In the genomic region with DNA sequence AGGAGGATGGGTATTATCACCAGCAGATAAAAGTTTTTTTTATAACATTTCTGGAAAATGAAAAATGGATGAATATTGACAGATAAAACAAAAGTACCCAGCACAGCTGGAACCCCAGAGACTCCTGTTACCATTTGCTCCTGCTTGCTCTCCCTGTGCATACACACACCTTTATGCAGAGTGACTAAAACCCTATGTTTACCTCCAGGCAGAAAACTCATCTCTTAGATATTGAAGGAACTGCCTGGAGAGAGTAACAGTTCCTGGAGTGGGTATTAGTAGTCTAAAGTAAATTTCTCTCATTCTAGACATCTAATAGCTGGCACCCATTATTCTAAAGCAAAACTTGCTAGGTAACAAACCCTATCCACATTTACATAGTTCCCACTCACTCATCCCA, we compare ENCODE assay signal across 23 cellular contexts.
"Had no signal": no experiment of that assay in that cellular context is flagged by ENCODE, and none has a peak within 500 bp of the region (broad histone marks: within the 10 kb centered on the region; RNA-seq: fewer than 3 reads in every experiment).

No MANE protein-coding gene starts in this region.

- ATAC-seq: left cardiac atrium; lower lobe of right lung; psoas muscle; right lobe of liver; stimulated activated memory B cell treated with anti-CD40 and anti-IgM and Interleukin-4, amounts not matched to agents 10 μg/mL and 1 μg/mL and 100 μg/mL, for 72 hours; upper lobe of right lung had no signal

- H3K27me3 ChIP-seq: dorsolateral prefrontal cortex, hepatocyte, neutrophil, right lobe of liver, tibial artery, upper lobe of right lung, vagina had no signal

- H3K4me3 ChIP-seq: dorsolateral prefrontal cortex, hepatocyte, left ventricle myocardium inferior, lower lobe of right lung, psoas muscle, right lobe of liver, tibial artery, upper lobe of right lung, vagina had no signal

- H3K4me3 Mint-ChIP-seq: naive B cell; stimulated activated memory B cell treated with anti-CD40 and anti-IgM and Interleukin-4, amounts not matched to agents 10 μg/mL and 1 μg/mL and 100 μg/mL, for 72 hours; stimulated activated naive CD8-positive, alpha-beta T cell treated with anti-CD3 and anti-CD28 coated beads, Interleukin-15, Interleukin-2, amounts not matched to agents 100 ng/mL and 50 ng/mL, for 24 hours had no signal

- H3K27ac Mint-ChIP-seq: naive B cell; stimulated activated memory B cell treated with anti-CD40 and anti-IgM and Interleukin-4, amounts not matched to agents 10 μg/mL and 1 μg/mL and 100 μg/mL, for 72 hours; stimulated activated naive CD8-positive, alpha-beta T cell treated with anti-CD3 and anti-CD28 coated beads, Interleukin-15, Interleukin-2, amounts not matched to agents 100 ng/mL and 50 ng/mL, for 24 hours had no signal

- H3K4me2 ChIP-seq: hepatocyte had no signal

- H3K79me2 ChIP-seq: hepatocyte had no signal

- H3K4me1 ChIP-seq: left ventricle myocardium inferior, lower lobe of right lung, psoas muscle, right lobe of liver, tibial artery, upper lobe of right lung, vagina had no signal

- H2AFZ ChIP-seq: hepatocyte had no signal

- H3K27me3 Mint-ChIP-seq: naive B cell; stimulated activated naive CD8-positive, alpha-beta T cell treated with anti-CD3 and anti-CD28 coated beads, Interleukin-15, Interleukin-2, amounts not matched to agents 100 ng/mL and 50 ng/mL, for 24 hours had no signal

- H3K27ac ChIP-seq: dorsolateral prefrontal cortex, hepatocyte, left ventricle myocardium inferior, lower lobe of right lung, neutrophil, psoas muscle, right lobe of liver, tibial artery, upper lobe of right lung, vagina had no signal

- H3K36me3 Mint-ChIP-seq: naive B cell; stimulated activated memory B cell treated with anti-CD40 and anti-IgM and Interleukin-4, amounts not matched to agents 10 μg/mL and 1 μg/mL and 100 μg/mL, for 72 hours had no signal

- DNase-seq: cortex of kidney; dorsolateral prefrontal cortex; effector CD8-positive, alpha-beta T cell; erythroblast; foreskin melanocyte; head of caudate nucleus; kidney; left cardiac atrium; left ventricle myocardium inferior; lower lobe of right lung; mesenchymal stem cell; naive B cell; psoas muscle; retina; right lobe of liver; stimulated activated CD4-positive, alpha-beta T cell treated with anti-CD3 and anti-CD28 coated beads, Interleukin-4, amount 100 ng/mL, for 24 hours; tibial artery; upper lobe of right lung had no signal

- H3K9me3 ChIP-seq: left ventricle myocardium inferior, lower lobe of right lung, neutrophil, psoas muscle, right lobe of liver, tibial artery, upper lobe of right lung, vagina had no signal

- H3K4me1 Mint-ChIP-seq: naive B cell; stimulated activated memory B cell treated with anti-CD40 and anti-IgM and Interleukin-4, amounts not matched to agents 10 μg/mL and 1 μg/mL and 100 μg/mL, for 72 hours had no signal

- H3K36me3 ChIP-seq: left ventricle myocardium inferior, lower lobe of right lung, neutrophil, tibial artery, upper lobe of right lung, vagina had no signal
